ENCODE assay signal across 10 cellular contexts in genomic region chr15:74378853-74379252, GRCh38. TPM values are rescaled to one million over a fixed set of nuclear protein-coding genes. Genes with fewer than 3 reads are reported as not detected.
DNase-seq lines count a peak whose midpoint lies in the region; ATAC-seq, FAIRE-seq and TF ChIP-seq lines count a peak whose summit lies in the region.
"Had no signal": no experiment of that assay in that cellular context is flagged by ENCODE, and none has a peak within 500 bp of the region (broad histone marks: within the 10 kb centered on the region; RNA-seq: fewer than 3 reads in every experiment).

No MANE protein-coding gene starts in this region.

- TF ChIP-seq CTCF in AG10803 (conservative IDR thresholded peaks at IDR 0.05; ENCODE audit: low read length), result no peak
- TF ChIP-seq CTCF in keratinocyte (optimal IDR thresholded peaks at IDR 0.05 in 1 of 3, IDR thresholded peaks at IDR 0.05 in 1 of 3, conservative IDR thresholded peaks at IDR 0.05 in 1 of 3; ENCODE audit: extremely low read depth in 1 of 3, insufficient read depth in 2 of 3, low read length in 3 of 3), result no peak
- TF ChIP-seq CTCF in GM13977 (IDR thresholded peaks at IDR 0.05; ENCODE audit: extremely low read depth, insufficient read depth, missing control alignments), result no peak

- H3K4me3 ChIP-seq in AG10803 (ENCODE audit: low read length), result no peak overlapping the region
- H3K4me3 ChIP-seq in keratinocyte (ENCODE audit: control insufficient read depth in 2 of 3, extremely low read depth in 1 of 3, insufficient read depth in 2 of 3, low read depth in 1 of 3, low read length in 3 of 3), result no peak overlapping the region
- H3K4me3 ChIP-seq: MG63 had no signal

- H2AFZ ChIP-seq in keratinocyte (ENCODE audit: control insufficient read depth, low read length), result no peak overlapping the region

- no peaks in the 10 kb centered on the region for H3K36me3 ChIP-seq in keratinocyte (ENCODE audit: control insufficient read depth in 2 of 2, extremely low read depth in 1 of 2, insufficient read depth in 2 of 2, low read length in 2 of 2)
- H3K36me3 ChIP-seq: MG63 had no signal

- peaks cover 4% of the 10 kb centered on the region for H3K9me1 ChIP-seq in keratinocyte (ENCODE audit: control insufficient read depth, extremely low read depth, insufficient read depth, low read length)

- H4K20me1 ChIP-seq in keratinocyte (ENCODE audit: control insufficient read depth, extremely low read depth, insufficient read depth, low read length), result no peaks in the 10 kb centered on the region

- FAIRE-seq in GM18507 (lab: Jason Lieb, UNC), result peak; percentile 65
- peak; percentile 59 for FAIRE-seq in keratinocyte (lab: Jason Lieb, UNC)

- no peaks in the 10 kb centered on the region for H3K9me3 ChIP-seq in keratinocyte (ENCODE audit: control insufficient read depth, low read depth, low read length)
- H3K9me3 ChIP-seq: MG63 had no signal

- H3K9ac ChIP-seq in keratinocyte (ENCODE audit: control insufficient read depth, extremely low read depth, insufficient read depth, low read length), result peak overlapping the region; percentile 30

- H3K79me2 ChIP-seq in keratinocyte (ENCODE audit: control insufficient read depth, insufficient read depth, low read length), result no peaks in the 10 kb centered on the region

- H3K4me2 ChIP-seq in keratinocyte (ENCODE audit: control insufficient read depth, extremely low read depth, insufficient read depth, low read depth, low read length), result peak overlapping the region; percentile 17

- in situ Hi-C loops in GM13977 (cut with MboI; ENCODE audit: low pct_unique_long_range_greater_than_20kb, low sequenced_read_pairs, unreplicated experiment), result loop anchor here (5.0 to 10.0 kb wide), 4 partner anchors 63 to 386 kb away; no protein-coding TSS in a partner anchor

- peak overlapping the region; percentile 44 for H3K27ac ChIP-seq in keratinocyte (ENCODE audit: control insufficient read depth, insufficient read depth, low read length)

- no peak for ATAC-seq in GM21447 (IDR thresholded peaks at IDR 0.05; ENCODE audit: unreplicated experiment)

- dilution Hi-C loops in keratinocyte (cut with MboI; ENCODE audit: extremely low pct_ligation_motif_present, low sequenced_read_pairs), result no loop called here

- peaks cover 51% of the 10 kb centered on the region for H3K4me1 ChIP-seq in keratinocyte (ENCODE audit: control insufficient read depth, extremely low read depth, insufficient read depth, low read length)

- H3K27me3 ChIP-seq in keratinocyte (ENCODE audit: control insufficient read depth, extremely low read depth, insufficient read depth, low read length), result no peaks in the 10 kb centered on the region
- H3K27me3 ChIP-seq: MG63 had no signal

- DNase-seq in AG10803 (ENCODE audit: low read depth) (peak; percentile 61), GM18507 (ENCODE audit: extremely low spot score, insufficient read length, low read depth) (no peak), keratinocyte (ENCODE audit: low read depth, low spot score) (no peak), GM13977 (ENCODE audit: low spot score) (no peak), DMS114 treated with DMSO at 0.1 percent for 48 hours (lab: John Stamatoyannopoulos, UW; ENCODE audit: unreplicated experiment) (no peak), NCI-H1930 (lab: John Stamatoyannopoulos, UW) (no peak)
- peak; percentile 47 for DNase-seq in activated T-helper 9 cell treated with anti-CD3 and anti-CD28 coated beads, Interleukin-2, amount 50 U/mL, for 16 hours (ENCODE audit: low read depth)
- DNase-seq: activated gamma-delta T cell treated with Interleukin-2 at 50 U/mL for 16 hours, MG63 had no signal

RNA-seq across cellular contexts. Expression of gene CYP11A1, which starts 11.4 kb away (rescaled TPM):
- polyA plus RNA-seq in keratinocyte, result 0.27 TPM in 1 of 3 replicates, not detected in the others
- not detected for polyA plus RNA-seq in keratinocyte (2011; ENCODE audit: low read depth)
- polyA plus RNA-seq in keratinocyte (2011; cell fraction: cytosol; rRNA removed), result 0.13 and 0.25 TPM in 2 replicates
- polyA plus RNA-seq in keratinocyte (2011; cell fraction: nucleus; rRNA removed), result 0.22 and 0.24 TPM in 2 replicates
- not detected in 2 replicates for polyA plus RNA-seq in keratinocyte (2012; ENCODE audit: low replicate concordance)
- 0.13 TPM in 1 of 3 replicates, not detected in the others for polyA minus RNA-seq in keratinocyte
- polyA minus RNA-seq in keratinocyte (2011; cell fraction: cytosol; rRNA and poly(A)+ RNA removed), result 2.1 TPM
- 1.2 TPM in 1 of 2 replicates, not detected in the other for polyA minus RNA-seq in keratinocyte (2011; cell fraction: nucleus; rRNA and poly(A)+ RNA removed)

RNA-seq across cellular contexts. Expression of gene SEMA7A, which starts 54.9 kb away (rescaled TPM):
- 8.0 to 15.5 TPM (median 8.1 TPM) in 3 replicates for polyA plus RNA-seq in keratinocyte
- 6.4 TPM for polyA plus RNA-seq in keratinocyte (2011; ENCODE audit: low read depth)
- 3.7 and 3.8 TPM in 2 replicates for polyA plus RNA-seq in keratinocyte (2011; cell fraction: cytosol; rRNA removed)
- 21.0 and 21.5 TPM in 2 replicates for polyA plus RNA-seq in keratinocyte (2011; cell fraction: nucleus; rRNA removed)
- polyA plus RNA-seq in keratinocyte (2012; ENCODE audit: low replicate concordance), result 12.2 and 17.7 TPM in 2 replicates
- 15.0 to 36.5 TPM (median 16.5 TPM) in 3 replicates for polyA minus RNA-seq in keratinocyte
- polyA minus RNA-seq in keratinocyte (2011; cell fraction: cytosol; rRNA and poly(A)+ RNA removed), result 11.1 TPM
- 22.6 and 23.0 TPM in 2 replicates for polyA minus RNA-seq in keratinocyte (2011; cell fraction: nucleus; rRNA and poly(A)+ RNA removed)

Comparison
In these comparisons a context has a peak if more than half of its experiments do, and no peak if none do; other contexts are left out.
1. DNase-seq: peak in AG10803 (single experiment) and activated T-helper 9 cell treated with anti-CD3 and anti-CD28 coated beads, Interleukin-2, amount 50 U/mL, for 16 hours (single experiment); none in GM18507 (single experiment), keratinocyte (single experiment), GM13977 (single experiment), DMS114 treated with DMSO at 0.1 percent for 48 hours (single experiment) and NCI-H1930 (0 of 2).